Comparison of ENCODE assay signal across 32 cellular contexts in the genomic region with DNA sequence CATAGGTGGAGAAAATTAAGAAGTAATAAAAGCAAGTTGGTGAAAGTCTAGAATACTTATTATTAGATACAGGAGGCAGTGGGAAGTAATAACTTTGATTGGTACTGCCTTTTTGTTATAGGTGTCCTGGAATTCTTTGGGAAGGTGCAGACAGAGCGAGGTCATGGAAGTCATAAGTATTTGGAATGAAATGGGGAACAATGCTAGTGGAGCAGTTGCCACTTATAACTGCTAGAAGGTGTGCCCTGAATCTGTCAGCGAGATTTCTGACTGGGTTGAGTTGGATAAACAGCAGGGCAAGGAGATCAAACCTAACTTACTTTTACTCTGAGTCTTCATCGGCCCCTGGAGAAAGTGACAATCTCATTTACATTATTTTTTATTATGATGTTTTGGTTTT.
"Had no signal": no experiment of that assay in that cellular context is flagged by ENCODE, and none has a peak within 500 bp of the region (broad histone marks: within the 10 kb centered on the region; RNA-seq: fewer than 3 reads in every experiment).

No MANE protein-coding gene starts in this region.

- FAIRE-seq: astrocyte, bronchial epithelial cell had no signal

- ATAC-seq: activated CD4-positive, CD25-positive, alpha-beta regulatory T cell treated with anti-CD3 and anti-CD28 coated beads, Interleukin-2, amount 50 U/mL, for 24 hours; activated CD8-positive, alpha-beta T cell treated with anti-CD3 and anti-CD28 coated beads for 36 hours; activated T-cell treated with anti-CD3 and anti-CD28 coated beads, Interleukin-2, amount 50 U/mL, for 4 hours; activated T-helper 17 cell treated with anti-CD3 and anti-CD28 coated beads, Interleukin-2, amount 50 U/mL, for 72 hours; effector memory CD8-positive, alpha-beta T cell; foreskin keratinocyte; gastrocnemius medialis; T-helper 17 cell had no signal

- H3K4me3 ChIP-seq: esophagus muscularis mucosa, gastrocnemius medialis had no signal

- H3K27ac ChIP-seq: brain microvascular endothelial cell, esophagus muscularis mucosa, foreskin keratinocyte, gastrocnemius medialis, WERI-Rb-1 had no signal

- H3K4me1 ChIP-seq: foreskin keratinocyte, gastrocnemius medialis had no signal

- H3K36me3 ChIP-seq: brain microvascular endothelial cell, esophagus muscularis mucosa, gastrocnemius medialis, WERI-Rb-1 had no signal

- H3K9me3 ChIP-seq: esophagus muscularis mucosa, gastrocnemius medialis had no signal

- DNase-seq: activated B cell treated with CpG ODN at 0.5 μM for 24 hours; activated CD4-positive, alpha-beta T cell treated with anti-CD3 and anti-CD28 coated beads for 48 hours; activated CD4-positive, alpha-beta T cell treated with anti-CD3 and anti-CD28 coated beads, Interleukin-2, amount 50 U/mL, for 1 hour; activated CD4-positive, alpha-beta T cell treated with anti-CD3 and anti-CD28 coated beads, Interleukin-2, amount 50 U/mL, for 48 hours; activated CD8-positive, alpha-beta memory T cell treated with anti-CD3 and anti-CD28 coated beads for 24 hours; activated CD8-positive, alpha-beta T cell treated with anti-CD3 and anti-CD28 coated beads for 36 hours; activated effector memory CD4-positive, alpha-beta T cell treated with Interleukin-2 at 50 U/mL for 16 hours; activated gamma-delta T cell treated with Interleukin-2 at 50 U/mL for 16 hours; activated naive CD4-positive, alpha-beta T cell treated with anti-CD3 and anti-CD28 coated beads, Interleukin-2, amount 50 U/mL, for 16 hours; activated naive CD4-positive, alpha-beta T cell treated with Interleukin-2 at 50 U/mL for 16 hours; activated T-cell treated with anti-CD3 and anti-CD28 coated beads, Interleukin-2, amount 50 U/mL, for 4 hours; amniotic stem cell; anterior cingulate cortex; brain microvascular endothelial cell; caudate nucleus; cortex of kidney; dermis blood vessel endothelial cell; effector CD4-positive, alpha-beta T cell; effector memory CD8-positive, alpha-beta T cell; erythroblast; foreskin keratinocyte; gastrocnemius medialis; glutamatergic neuron; T-helper 1 cell; T-helper 17 cell; T1000; WERI-Rb-1 had no signal

- H3K27me3 ChIP-seq: brain microvascular endothelial cell, esophagus muscularis mucosa, gastrocnemius medialis had no signal
